Comparison of ENCODE assay signal across 9 cellular contexts in genomic region chr2:3492951-3493609, GRCh38. TPM values are rescaled to one million over a fixed set of nuclear protein-coding genes. Genes with fewer than 3 reads are reported as not detected.
DNase-seq lines count a peak whose midpoint lies in the region; ATAC-seq and TF ChIP-seq lines count a peak whose summit lies in the region.
"Had no signal": no experiment of that assay in that cellular context is flagged by ENCODE, and none has a peak within 500 bp of the region (broad histone marks: within the 10 kb centered on the region; RNA-seq: fewer than 3 reads in every experiment).

No MANE protein-coding gene starts in this region.

- H4K20me1 ChIP-seq in GM23248 (ENCODE audit: insufficient read depth), result no peaks in the 10 kb centered on the region
- H4K20me1 ChIP-seq in hepatocyte (ENCODE audit: insufficient read depth, poor library complexity, severe bottlenecking), result no peaks in the 10 kb centered on the region

- DNase-seq in GM23248 (peak; percentile 70), astrocyte of the cerebellum (ENCODE audit: low read depth) (peak; percentile 62), hepatocyte (ENCODE audit: low spot score) (no peak), caudate nucleus (lab: John Stamatoyannopoulos, UW) (no peak), NCI-H1048 (lab: John Stamatoyannopoulos, UW) (no peak), NCI-H1436 treated with DMSO at 0.1 percent for 48 hours (lab: John Stamatoyannopoulos, UW) (no peak)
- DNase-seq in natural killer cell treated with Interleukin-12 subunit alpha and Interleukin-12 subunit beta and Interleukin-15 and Interleukin-18, amount 100 ng/mL, for 72 hours (ENCODE audit: low spot score), result no peak
- DNase-seq: NCI-H2171 had no signal

- H3K27me3 ChIP-seq in GM23248 (replicated peaks; ENCODE audit: insufficient read depth) (no peaks in the 10 kb centered on the region), hepatocyte (no peaks in the 10 kb centered on the region), skeletal muscle tissue (ENCODE audit: control insufficient read depth in 3 of 3, insufficient read depth in 3 of 3, low read length in 3 of 3) (no peaks in the 10 kb centered on the region)

- H3K79me2 ChIP-seq in GM23248 (ENCODE audit: insufficient read depth), result no peaks in the 10 kb centered on the region
- H3K79me2 ChIP-seq in hepatocyte, result no peaks in the 10 kb centered on the region

- H3K27me3 Mint-ChIP-seq in natural killer cell treated with Interleukin-12 subunit alpha and Interleukin-12 subunit beta and Interleukin-15 and Interleukin-18, amount 100 ng/mL, for 72 hours, result no peaks in the 10 kb centered on the region

- no peaks in the 10 kb centered on the region for H3K9me3 Mint-ChIP-seq in natural killer cell treated with Interleukin-12 subunit alpha and Interleukin-12 subunit beta and Interleukin-15 and Interleukin-18, amount 100 ng/mL, for 72 hours

- no peak for TF ChIP-seq CTCF in astrocyte of the cerebellum (IDR thresholded peaks at IDR 0.05; ENCODE audit: low read depth, low read length, missing control alignments)
- no peak for TF ChIP-seq CTCF in hepatocyte (IDR thresholded peaks at IDR 0.05; ENCODE audit: poor library complexity)

- no peak overlapping the region for H3K4me3 ChIP-seq in GM23248
- H3K4me3 ChIP-seq in astrocyte of the cerebellum (ENCODE audit: low read depth, low read length), result no peak overlapping the region
- H3K4me3 ChIP-seq in hepatocyte, result no peak overlapping the region
- peak overlapping the region in 2 of 3 donors; percentile 35 to 54 for H3K4me3 ChIP-seq in skeletal muscle tissue (ENCODE audit: low read length in 3 of 3)

- H3K27ac Mint-ChIP-seq in natural killer cell treated with Interleukin-12 subunit alpha and Interleukin-12 subunit beta and Interleukin-15 and Interleukin-18, amount 100 ng/mL, for 72 hours, result no peak overlapping the region

- H3K27ac ChIP-seq in GM23248, result peak overlapping the region; percentile 43
- H3K27ac ChIP-seq in hepatocyte, result no peak overlapping the region
- no peak overlapping the region for H3K27ac ChIP-seq in skeletal muscle tissue (ENCODE audit: low read depth, low read length)
- no peak overlapping the region for H3K27ac ChIP-seq in caudate nucleus (ENCODE audit: low read depth, low read length)

- H3K4me1 Mint-ChIP-seq in natural killer cell treated with Interleukin-12 subunit alpha and Interleukin-12 subunit beta and Interleukin-15 and Interleukin-18, amount 100 ng/mL, for 72 hours (ENCODE audit: low read depth in 2 of 2), result peaks cover 13 to 18% of the 10 kb centered on the region in 2 donors

- H3K4me2 ChIP-seq in GM23248 (ENCODE audit: unreplicated experiment) (no peak overlapping the region), hepatocyte (peak overlapping the region; percentile 14)

- WGBS in GM23248 (ENCODE audit: low coverage in 1 of 2, low lambda C conversion rate in 2 of 2, missing lambda C conversion rate in 2 of 2), 2 experiments, result 62 to 64% methylated on average over 29 of the region's 29 CpGs
- WGBS in hepatocyte (ENCODE audit: low lambda C conversion rate, missing lambda C conversion rate), result 85% methylated on average over 29 of the region's 29 CpGs

- peaks cover 8% of the 10 kb centered on the region for H3K36me3 ChIP-seq in GM23248 (ENCODE audit: low read depth)
- peaks cover 3% of the 10 kb centered on the region for H3K36me3 ChIP-seq in hepatocyte (replicated peaks; ENCODE audit: insufficient read depth, low read depth)
- peaks cover 17 to 20% (median 18%) of the 10 kb centered on the region in 3 donors for H3K36me3 ChIP-seq in skeletal muscle tissue (ENCODE audit: control insufficient read depth in 3 of 3, insufficient read depth in 3 of 3, low read length in 3 of 3)

- no peak for ATAC-seq in natural killer cell treated with Interleukin-12 subunit alpha and Interleukin-12 subunit beta and Interleukin-15 and Interleukin-18, amount 100 ng/mL, for 72 hours

- 0 out of 2 replicates have a peak, but pooled peaks cover 3% of the 10 kb centered on the region for H3F3A ChIP-seq in GM23248 (ENCODE audit: insufficient read depth)

- no peak overlapping the region for H3K4me3 Mint-ChIP-seq in natural killer cell treated with Interleukin-12 subunit alpha and Interleukin-12 subunit beta and Interleukin-15 and Interleukin-18, amount 100 ng/mL, for 72 hours

- no peaks in the 10 kb centered on the region for H3K36me3 Mint-ChIP-seq in natural killer cell treated with Interleukin-12 subunit alpha and Interleukin-12 subunit beta and Interleukin-15 and Interleukin-18, amount 100 ng/mL, for 72 hours

- H2AFZ ChIP-seq in GM23248 (no peak overlapping the region), hepatocyte (no peak overlapping the region)

- H3K9me3 ChIP-seq in GM23248 (ENCODE audit: low read depth) (no peaks in the 10 kb centered on the region), hepatocyte (ENCODE audit: low read depth) (no peaks in the 10 kb centered on the region), skeletal muscle tissue (ENCODE audit: control insufficient read depth in 3 of 3, low read length in 3 of 3) (no peaks in the 10 kb centered on the region)

- H3K9me2 ChIP-seq in GM23248 (ENCODE audit: insufficient read depth), result no peaks in the 10 kb centered on the region
- H3K9me2 ChIP-seq in hepatocyte (replicated peaks; ENCODE audit: insufficient read depth), result no peaks in the 10 kb centered on the region

- in situ Hi-C loops in GM23248 (cut with MboI) (no loop called here), astrocyte of the cerebellum (cut with HindIII; ENCODE audit: low sequenced_read_pairs) (no loop called here)

- H3K4me1 ChIP-seq in GM23248 (ENCODE audit: insufficient read depth) (no peaks in the 10 kb centered on the region), hepatocyte (ENCODE audit: insufficient read depth) (no peaks in the 10 kb centered on the region), skeletal muscle tissue (ENCODE audit: control insufficient read depth in 3 of 3, insufficient read depth in 3 of 3, low read length in 3 of 3) (peaks cover 7 to 8% (median 8%) of the 10 kb centered on the region in 3 donors)

- H3K9ac ChIP-seq in GM23248, result peak overlapping the region; percentile 14; the same call in 1 of the 2 replicates
- H3K9ac ChIP-seq in skeletal muscle tissue (ENCODE audit: low read depth in 1 of 3, low read length in 3 of 3), result peak overlapping the region in 2 of 3 donors; percentile 13 to 33

RNA-seq across cellular contexts. Expression of gene ADI1, which starts 26.3 kb away (rescaled TPM):
- 68.4 and 77.7 TPM in 2 replicates for total RNA-seq in GM23248 (2014; rRNA removed; shearing (Covaris generic))
- polyA plus RNA-seq in GM23248 (2016; fragmentation: Nextera tagmentation; extraction: Ambion mirVana), result 140 and 149 TPM in 2 replicates
- 97.7 and 106 TPM in 2 replicates for total RNA-seq in hepatocyte
- 154 and 204 TPM in 2 replicates for polyA plus RNA-seq in hepatocyte
- total RNA-seq in skeletal muscle tissue, result 38.1 TPM
- total RNA-seq in natural killer cell treated with Interleukin-12 subunit alpha and Interleukin-12 subunit beta and Interleukin-15 and Interleukin-18, amount 100 ng/mL, for 72 hours, result 10 to 100 TPM; 23.6 to 24.7 TPM

Comparison
In these comparisons a context has a peak if more than half of its experiments do, and no peak if none do; other contexts are left out.
1. DNase-seq: peak in GM23248 (single experiment) and astrocyte of the cerebellum (single experiment); none in hepatocyte (single experiment), natural killer cell treated with Interleukin-12 subunit alpha and Interleukin-12 subunit beta and Interleukin-15 and Interleukin-18, amount 100 ng/mL, for 72 hours (single experiment), caudate nucleus (0 of 61), NCI-H1048 (single experiment) and NCI-H1436 treated with DMSO at 0.1 percent for 48 hours (single experiment).
2. H3K4me3 ChIP-seq: peak in skeletal muscle tissue (2 of 3); none in GM23248 (single experiment), astrocyte of the cerebellum (single experiment) and hepatocyte (single experiment).